In the genomic region with DNA sequence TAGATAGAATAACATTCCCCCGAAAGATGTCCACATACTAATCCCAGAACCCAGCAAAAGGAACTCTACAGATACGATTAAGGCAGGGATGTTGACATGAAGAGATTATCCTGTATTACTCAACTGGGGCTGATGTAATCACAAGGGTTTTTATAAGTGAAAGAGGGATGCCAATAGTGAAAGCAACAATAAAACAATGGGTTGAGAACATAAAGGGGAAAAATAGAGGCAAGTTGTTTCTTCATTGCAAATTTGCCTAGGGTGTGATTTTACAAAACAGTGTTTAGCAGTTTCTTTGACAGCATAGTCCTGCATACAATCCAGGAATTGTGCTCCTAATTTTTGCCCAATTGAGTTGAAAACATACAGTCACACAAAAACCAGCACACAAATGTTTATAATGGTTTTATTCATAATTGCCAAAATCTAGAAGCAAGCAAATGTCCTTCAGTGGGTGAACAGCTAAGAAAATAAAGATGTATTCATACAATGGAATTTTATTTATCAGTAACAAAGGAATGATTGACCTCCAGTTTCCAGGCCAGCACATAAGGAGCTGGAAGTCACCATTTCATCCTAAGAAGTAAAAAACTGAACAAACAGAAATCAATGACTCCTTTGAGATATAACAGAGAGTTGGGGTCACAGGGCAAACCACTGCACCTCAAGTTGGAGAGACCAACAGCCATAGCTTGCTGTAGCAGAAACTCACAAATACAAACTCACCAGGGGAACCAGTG, we compare ENCODE assay signal across 13 cellular contexts.
DNase-seq lines count a peak whose midpoint lies in the region; ATAC-seq and TF ChIP-seq lines count a peak whose summit lies in the region.
"Had no signal": no experiment of that assay in that cellular context is flagged by ENCODE, and none has a peak within 500 bp of the region (broad histone marks: within the 10 kb centered on the region; RNA-seq: fewer than 3 reads in every experiment).

No MANE protein-coding gene starts in this region.

- ATAC-seq in HG03354 (IDR thresholded peaks at IDR 0.05; ENCODE audit: poor library complexity, severe bottlenecking, unreplicated experiment), result no peak
- ATAC-seq: T-helper 17 cell had no signal

- H3K4me2 ChIP-seq in osteoblast (ENCODE audit: insufficient read depth, low read length), result peak overlapping the region; percentile 50

- no peaks in the 10 kb centered on the region for H3K9me3 ChIP-seq in osteoblast (ENCODE audit: low read depth, low read length)
- H3K9me3 ChIP-seq: gastrocnemius medialis had no signal

- H3K27ac ChIP-seq in osteoblast (ENCODE audit: low read depth, low read length), result peak overlapping the region; percentile 44
- H3K27ac ChIP-seq: gastrocnemius medialis had no signal

- H3K4me1 ChIP-seq in osteoblast (ENCODE audit: insufficient read depth, low read length), result peaks cover 13% of the 10 kb centered on the region

- TF ChIP-seq CTCF in osteoblast (IDR thresholded peaks at IDR 0.05; ENCODE audit: extremely low read depth, low read depth, low read length), result no peak

- H4K20me1 ChIP-seq in osteoblast (ENCODE audit: insufficient read depth, low read length), result no peaks in the 10 kb centered on the region

- no peak overlapping the region for H3K4me3 ChIP-seq in osteoblast (ENCODE audit: insufficient read depth, low read length)
- H3K4me3 ChIP-seq: gastrocnemius medialis had no signal

- H3K27me3 ChIP-seq in osteoblast (ENCODE audit: insufficient read depth, low read length), result no peaks in the 10 kb centered on the region
- H3K27me3 ChIP-seq: gastrocnemius medialis had no signal

- H2AFZ ChIP-seq in osteoblast (ENCODE audit: low read length), result no peak overlapping the region

- H3K36me3 ChIP-seq in osteoblast (ENCODE audit: insufficient read depth, low read length), result no peaks in the 10 kb centered on the region

- DNase-seq in DMS53 treated with DMSO at 0.1 percent for 48 hours (lab: John Stamatoyannopoulos, UW; ENCODE audit: unreplicated experiment), result peak; percentile 2
- DNase-seq in NCI-H460 (ENCODE audit: extremely low read depth, low read depth), result peak; percentile 24
- peak; percentile 50 for DNase-seq in fibroblast of gingiva (ENCODE audit: low read depth)
- DNase-seq in osteoblast (ENCODE audit: insufficient read length, low spot score, missing footprints), result peak; percentile 58
- no peak for DNase-seq in putamen (ENCODE audit: low spot score)
- DNase-seq in NCI-H1048 (lab: John Stamatoyannopoulos, UW), result no peak
- no peak for DNase-seq in midbrain (lab: John Stamatoyannopoulos, UW)
- DNase-seq: activated effector memory CD4-positive, alpha-beta T cell treated with anti-CD3 and anti-CD28 coated beads, Interleukin-2, amount 50 U/mL, for 16 hours; gastrocnemius medialis; NCI-H524 treated with DMSO at 0.1 percent for 48 hours; nephron progenitor cell; T-helper 17 cell had no signal

- no peaks in the 10 kb centered on the region for H3K79me2 ChIP-seq in osteoblast (ENCODE audit: insufficient read depth, low read length)

Comparison
In these comparisons a context has a peak if more than half of its experiments do, and no peak if none do; other contexts are left out.
1. DNase-seq: peak in DMS53 treated with DMSO at 0.1 percent for 48 hours (single experiment), NCI-H460 (single experiment), fibroblast of gingiva (single experiment) and osteoblast (single experiment); none in putamen (single experiment), NCI-H1048 (single experiment) and midbrain (single experiment).